27 cellular contexts compared by ENCODE assay signal in genomic region chr9:136743639-136744211, GRCh38. TPM values are rescaled to one million over a fixed set of nuclear protein-coding genes. Genes with fewer than 3 reads are reported as not detected.
DNase-seq lines count a peak whose midpoint lies in the region; ATAC-seq and TF ChIP-seq lines count a peak whose summit lies in the region.
"Had no signal": no experiment of that assay in that cellular context is flagged by ENCODE, and none has a peak within 500 bp of the region (broad histone marks: within the 10 kb centered on the region; RNA-seq: fewer than 3 reads in every experiment).

No MANE protein-coding gene starts in this region.

- H3K4me1 Mint-ChIP-seq in memory B cell = peaks cover 25% of the 10 kb centered on the region

- H3K9me3 ChIP-seq in left ventricle myocardium inferior (replicated peaks) (no peaks in the 10 kb centered on the region), suprapubic skin (no peaks in the 10 kb centered on the region)
- H3K9me3 ChIP-seq in BLaER1 treated with 17β-estradiol and CSF1 and Interleukin-3, amounts not matched to agents 10 nM and 100 nM (replicated peaks in 1 of 11) = no peaks in the 10 kb centered on the region

- H3K36me3 ChIP-seq in left ventricle myocardium inferior (no peaks in the 10 kb centered on the region), suprapubic skin (no peaks in the 10 kb centered on the region)
- no peaks in the 10 kb centered on the region for H3K36me3 ChIP-seq in BLaER1 treated with 17β-estradiol and CSF1 and Interleukin-3, amounts not matched to agents 10 nM and 100 nM

- TF ChIP-seq EP300 in suprapubic skin (IDR thresholded peaks at IDR 0.05) = no peak

- H3K4me3 Mint-ChIP-seq in memory B cell = peak overlapping the region; percentile 56
- H3K4me3 Mint-ChIP-seq: CD4-positive, alpha-beta memory T cell had no signal

- ATAC-seq in left cardiac atrium (no peak), memory B cell (ENCODE audit: low read depth) (no peak), HG02759 (IDR thresholded peaks at IDR 0.05; ENCODE audit: unreplicated experiment) (no peak)

- H4K20me1 ChIP-seq in BLaER1 treated with 17β-estradiol and CSF1 and Interleukin-3, amounts not matched to agents 10 nM and 100 nM = peaks cover 0 to 39% (median 8%) of the 10 kb centered on the region in 11 experiments; a peak in 8 of 22 replicates

- H3K9me3 Mint-ChIP-seq in memory B cell = no peaks in the 10 kb centered on the region
- H3K9me3 Mint-ChIP-seq: CD4-positive, alpha-beta memory T cell had no signal

- H3K9ac ChIP-seq in BLaER1 treated with 17β-estradiol and CSF1 and Interleukin-3, amounts not matched to agents 10 nM and 100 nM = peak overlapping the region in 1 of 11 experiments; percentile 5; a peak in 1 of 22 replicates

- H3K4me3 ChIP-seq in left ventricle myocardium inferior (peak overlapping the region; percentile 61), suprapubic skin (peak overlapping the region; percentile 28)
- no peak overlapping the region for H3K4me3 ChIP-seq in BLaER1 treated with 17β-estradiol and CSF1 and Interleukin-3, amounts not matched to agents 10 nM and 100 nM
- H3K4me3 ChIP-seq: PC-9 had no signal

- TF ChIP-seq POLR2A in suprapubic skin (IDR thresholded peaks at IDR 0.05) = no peak

- H3K27ac ChIP-seq in left ventricle myocardium inferior (replicated peaks) (peak overlapping the region; percentile 86), suprapubic skin (no peak overlapping the region)
- no peak overlapping the region for H3K27ac ChIP-seq in BLaER1 treated with 17β-estradiol and CSF1 and Interleukin-3, amounts not matched to agents 10 nM and 100 nM
- H3K27ac ChIP-seq: PC-9 had no signal

- DNase-seq in left ventricle myocardium inferior = no peak
- no peak for DNase-seq in left cardiac atrium
- no peak for DNase-seq in memory B cell (ENCODE audit: low spot score in 2 of 2)
- no peak for DNase-seq in suprapubic skin (ENCODE audit: low spot score in 2 of 2)
- DNase-seq in midbrain (lab: John Stamatoyannopoulos, UW) = no peak
- DNase-seq: C1 segment of cervical spinal cord; DMS53; Karpas-422; NCI-H1092 treated with DMSO at 0.1 percent for 48 hours; NCI-H146; NCI-H1930; NCI-H2107; NCI-H446; NCI-H524 treated with DMSO at 0.1 percent for 48 hours; NCI-H774; NK-92 treated with Interleukin-12 subunit alpha and Interleukin-12 subunit beta, amount 100 ng/mL, for 24 hours; PC-9; SHP77 had no signal

- TF ChIP-seq CTCF in left ventricle myocardium inferior (IDR thresholded peaks at IDR 0.05; ENCODE audit: borderline replicate concordance) (no peak), suprapubic skin (IDR thresholded peaks at IDR 0.05) (no peak)

- H3K27me3 Mint-ChIP-seq in memory B cell = no peaks in the 10 kb centered on the region

- H3K36me3 Mint-ChIP-seq in memory B cell = peaks cover 8% of the 10 kb centered on the region
- H3K36me3 Mint-ChIP-seq: CD4-positive, alpha-beta memory T cell had no signal

- intact Hi-C loops in left ventricle myocardium inferior (cut with micrococcal nuclease) = no loop called here
- intact Hi-C loops in left cardiac atrium (cut with DNase I) = no loop called here

- H3K4me2 ChIP-seq in BLaER1 treated with 17β-estradiol and CSF1 and Interleukin-3, amounts not matched to agents 10 nM and 100 nM = peak overlapping the region in 9 of 11 experiments; percentile 91 to 99 (median 97); a peak in 17 of 22 replicates
- H3K4me2 ChIP-seq: PC-9 had no signal

- peaks cover 49% of the 10 kb centered on the region for H3K4me1 ChIP-seq in left ventricle myocardium inferior
- H3K4me1 ChIP-seq in BLaER1 treated with 17β-estradiol and CSF1 and Interleukin-3, amounts not matched to agents 10 nM and 100 nM = peaks cover 44 to 88% (median 84%) of the 10 kb centered on the region in 10 experiments
- H3K4me1 ChIP-seq in suprapubic skin = peaks cover 34% of the 10 kb centered on the region

- H3K27me3 ChIP-seq in left ventricle myocardium inferior (ENCODE audit: low read depth) (peaks cover 27% of the 10 kb centered on the region), suprapubic skin (peaks cover 62% of the 10 kb centered on the region)
- H3K27me3 ChIP-seq in BLaER1 treated with 17β-estradiol and CSF1 and Interleukin-3, amounts not matched to agents 10 nM and 100 nM = peaks cover 0 to 49% (median 0%) of the 10 kb centered on the region in 11 experiments; a peak in 9 of 22 replicates

- WGBS in suprapubic skin = 60% methylated on average over 2 of the region's 16 CpGs

- peak overlapping the region; percentile 79 for H3K27ac Mint-ChIP-seq in memory B cell
- H3K27ac Mint-ChIP-seq: CD4-positive, alpha-beta memory T cell had no signal

RNA-seq across cellular contexts. Expression of gene LCN10, which starts 1.0 kb away (rescaled TPM):
- 9.6 TPM for total RNA-seq in left ventricle myocardium inferior
- 10 to 100 TPM in 1 of 2 donors, 1 to 10 TPM in 1; 9.3 to 20.1 TPM for total RNA-seq in left cardiac atrium
- 1 to 10 TPM in 2 of 4 donors, under 1 TPM in 1, not detected in 1; 0.32 to 3.5 (median 2.8) TPM for total RNA-seq in suprapubic skin
- total RNA-seq: A172, Daoy, G401, HT-29, RPMI7951, SK-MEL-5 had no signal

RNA-seq across cellular contexts. Expression of gene LCN6, which starts 4.6 kb away (rescaled TPM):
- total RNA-seq in left ventricle myocardium inferior = 14.6 TPM
- 10 to 100 TPM; 18.2 to 51.8 TPM for total RNA-seq in left cardiac atrium
- 1 to 10 TPM; 4.0 to 8.3 (median 5.9) TPM for total RNA-seq in suprapubic skin
- total RNA-seq: A172; CD4-positive, alpha-beta memory T cell; Daoy; G401; HT-29; PC-9; RPMI7951; SK-MEL-5 had no signal

RNA-seq across cellular contexts. Expression of gene LCN8, which starts 14.3 kb away (rescaled TPM):
- total RNA-seq in left ventricle myocardium inferior = not detected
- not detected for total RNA-seq in left cardiac atrium
- total RNA-seq in suprapubic skin = not detected
- total RNA-seq: A172; CD4-positive, alpha-beta memory T cell; Daoy; G401; HT-29; PC-9; RPMI7951; SK-MEL-5 had no signal

RNA-seq across cellular contexts. Expression of gene LCN15, which starts 20.6 kb away (rescaled TPM):
- total RNA-seq in left ventricle myocardium inferior (0.41 TPM), left cardiac atrium (1 to 10 TPM in 1 of 2 donors, under 1 TPM in 1; 0.41 to 1.1 TPM), suprapubic skin (under 1 TPM in 1 of 4 donors, not detected in 3; 0.21 TPM)
- total RNA-seq: A172; CD4-positive, alpha-beta memory T cell; Daoy; G401; HT-29; PC-9; RPMI7951 had no signal

RNA-seq across cellular contexts. Expression of gene DIPK1B, which starts 31.4 kb away (rescaled TPM):
- total RNA-seq in left ventricle myocardium inferior (21.4 TPM), left cardiac atrium (10 to 100 TPM; 23.2 to 35.2 TPM), suprapubic skin (10 to 100 TPM in 1 of 4 donors, 1 to 10 TPM in 3; 3.8 to 13.1 (median 6.3) TPM)
- total RNA-seq: CD4-positive, alpha-beta memory T cell; HT-29; RPMI7951 had no signal

Comparison
In these comparisons a context has a peak if more than half of its experiments do, and no peak if none do; other contexts are left out.
1. H3K4me3 ChIP-seq: peak in left ventricle myocardium inferior (single experiment) and suprapubic skin (single experiment); none in BLaER1 treated with 17β-estradiol and CSF1 and Interleukin-3, amounts not matched to agents 10 nM and 100 nM (0 of 10).